Comparison of ENCODE assay signal across 25 cellular contexts in genomic region chr11:17169876-17170275, GRCh38. TPM values are rescaled to one million over a fixed set of nuclear protein-coding genes. Genes with fewer than 3 reads are reported as not detected.
DNase-seq lines count a peak whose midpoint lies in the region; ATAC-seq, FAIRE-seq and TF ChIP-seq lines count a peak whose summit lies in the region.
"Had no signal": no experiment of that assay in that cellular context is flagged by ENCODE, and none has a peak within 500 bp of the region (broad histone marks: within the 10 kb centered on the region; RNA-seq: fewer than 3 reads in every experiment).

No MANE protein-coding gene starts in this region.

- no peaks in the 10 kb centered on the region for H4K20me1 ChIP-seq in MM.1S (ENCODE audit: insufficient read depth, low read length)

- H3K36me3 ChIP-seq in MM.1S (replicated peaks; ENCODE audit: insufficient read depth, low read length) (no peaks in the 10 kb centered on the region), small intestine (ENCODE audit: control insufficient read depth in 2 of 2, insufficient read depth in 2 of 2, low read length in 2 of 2) (peaks cover 0 to 6% of the 10 kb centered on the region in 2 donors)

- ATAC-seq in HG02981 (IDR thresholded peaks at IDR 0.05; ENCODE audit: unreplicated experiment) = no peak
- ATAC-seq in stimulated activated naive B cell treated with anti-CD40 and anti-IgM and Interleukin-4, amounts not matched to agents 10 μg/mL and 1 μg/mL and 100 μg/mL, for 72 hours (replicated peaks) = no peak
- ATAC-seq: CD8-positive, alpha-beta T cell had no signal

- H3K9me2 ChIP-seq in MM.1S (replicated peaks; ENCODE audit: insufficient read depth, low read length) = no peaks in the 10 kb centered on the region

- DNase-seq in GM12892 (ENCODE audit: insufficient read length) (no peak), MM.1S (peak; percentile 39), fibroblast of peridontal ligament (ENCODE audit: extremely low read depth) (peak; percentile 8), small intestine (peak; percentile 9), COLO829 (ENCODE audit: low spot score) (no peak)
- DNase-seq in stimulated activated naive B cell treated with anti-CD40 and anti-IgM and Interleukin-4, amounts not matched to agents 10 μg/mL and 1 μg/mL and 100 μg/mL, for 72 hours = no peak
- DNase-seq: CD8-positive, alpha-beta T cell; DMS 273 treated with DMSO at 0.1 percent for 48 hours; DMS79 treated with DMSO at 0.1 percent for 48 hours; GOT3; HFFc6; NCI-H1048; NCI-H1417; NCI-H1694; NCI-H2029 treated with DMSO at 0.1 percent for 48 hours; NCI-H526 treated with DMSO at 0.1 percent for 48 hours; SHP77 had no signal

- FAIRE-seq in GM12892 (lab: Jason Lieb, UNC) (peak; percentile 24), small intestine (lab: Jason Lieb, UNC) (no peak)

- H3K9me3 ChIP-seq in MM.1S (replicated peaks; ENCODE audit: insufficient read depth, low read length) = no peaks in the 10 kb centered on the region
- no peaks in the 10 kb centered on the region for H3K9me3 ChIP-seq in small intestine (ENCODE audit: control insufficient read depth, low read depth)
- H3K9me3 ChIP-seq: HAP-1 had no signal

- H3K27me3 ChIP-seq in MM.1S (replicated peaks; ENCODE audit: insufficient read depth, low read length) = no peaks in the 10 kb centered on the region
- H3K27me3 ChIP-seq in small intestine (ENCODE audit: control insufficient read depth in 2 of 2, insufficient read depth in 2 of 2, low read length in 2 of 2) = no peaks in the 10 kb centered on the region

- H3K27ac Mint-ChIP-seq in stimulated activated naive B cell treated with anti-CD40 and anti-IgM and Interleukin-4, amounts not matched to agents 10 μg/mL and 1 μg/mL and 100 μg/mL, for 72 hours = no peak overlapping the region
- H3K27ac Mint-ChIP-seq: B cell; CD8-positive, alpha-beta T cell; HFFc6 had no signal

- TF ChIP-seq POLR2A in GM12892 (IDR thresholded peaks at IDR 0.05; ENCODE audit: low read depth, low read length) = no peak

- H3F3A ChIP-seq in MM.1S (ENCODE audit: insufficient read depth, low read length) = peaks cover 19% of the 10 kb centered on the region

- 81 to 92% (median 87%) methylated on average over 1 of the region's 1 CpG for WGBS in small intestine, 3 donors

- no peaks in the 10 kb centered on the region for H3K9me3 Mint-ChIP-seq in stimulated activated naive B cell treated with anti-CD40 and anti-IgM and Interleukin-4, amounts not matched to agents 10 μg/mL and 1 μg/mL and 100 μg/mL, for 72 hours
- H3K9me3 Mint-ChIP-seq: CD8-positive, alpha-beta T cell; HFFc6; IgD-negative memory B cell had no signal

- H3K9ac ChIP-seq in MM.1S (ENCODE audit: low read length) = peak overlapping the region; percentile 24; the same call in 1 of the 2 replicates
- H3K9ac ChIP-seq: KMS-11 had no signal

- peak overlapping the region; percentile 88 for H3K27ac ChIP-seq in MM.1S (ENCODE audit: low read length)
- H3K27ac ChIP-seq in small intestine (ENCODE audit: low read depth in 1 of 2, low read length in 1 of 2) = no peak overlapping the region
- H3K27ac ChIP-seq: C4-2B, KMS-11, RWPE1, SK-N-MC had no signal

- peak overlapping the region; percentile 78 for H3K4me2 ChIP-seq in MM.1S (ENCODE audit: low read depth, low read length)
- H3K4me2 ChIP-seq: KMS-11 had no signal

- H3K4me3 ChIP-seq in MM.1S (ENCODE audit: low read length) (peak overlapping the region; percentile 28), small intestine (ENCODE audit: low read depth in 1 of 2, low read length in 2 of 2) (no peak overlapping the region)
- H3K4me3 ChIP-seq: HAP-1, SK-N-MC had no signal

- no peaks in the 10 kb centered on the region for H3K27me3 Mint-ChIP-seq in stimulated activated naive B cell treated with anti-CD40 and anti-IgM and Interleukin-4, amounts not matched to agents 10 μg/mL and 1 μg/mL and 100 μg/mL, for 72 hours
- H3K27me3 Mint-ChIP-seq: B cell, IgD-negative memory B cell had no signal

- H2AFZ ChIP-seq in MM.1S (ENCODE audit: low read length) = 0 out of 2 replicates have a peak overlapping the region, but pooled peaks have one; percentile 4

- peaks cover 64% of the 10 kb centered on the region for H3K79me2 ChIP-seq in MM.1S (ENCODE audit: low read length)

- peaks cover 10 to 35% of the 10 kb centered on the region in 2 donors for H3K36me3 Mint-ChIP-seq in stimulated activated naive B cell treated with anti-CD40 and anti-IgM and Interleukin-4, amounts not matched to agents 10 μg/mL and 1 μg/mL and 100 μg/mL, for 72 hours

- H3K4me1 ChIP-seq in MM.1S (ENCODE audit: low read length) (peaks cover 33% of the 10 kb centered on the region), small intestine (ENCODE audit: control insufficient read depth in 2 of 2, insufficient read depth in 1 of 2, low read depth in 1 of 2, low read length in 1 of 2) (peaks cover 0 to 8% of the 10 kb centered on the region in 2 donors)

- no peak overlapping the region for H3K4me3 Mint-ChIP-seq in stimulated activated naive B cell treated with anti-CD40 and anti-IgM and Interleukin-4, amounts not matched to agents 10 μg/mL and 1 μg/mL and 100 μg/mL, for 72 hours
- H3K4me3 Mint-ChIP-seq: B cell; CD8-positive, alpha-beta T cell; HFFc6 had no signal

- no peak for TF ChIP-seq CTCF in MM.1S (IDR thresholded peaks at IDR 0.05; ENCODE audit: low read length)

- peaks cover 11 to 12% of the 10 kb centered on the region in 2 donors for H3K4me1 Mint-ChIP-seq in stimulated activated naive B cell treated with anti-CD40 and anti-IgM and Interleukin-4, amounts not matched to agents 10 μg/mL and 1 μg/mL and 100 μg/mL, for 72 hours

RNA-seq across cellular contexts. Expression of gene PIK3C2A, which starts 37.9 kb away (rescaled TPM):
- 18.5 TPM for polyA plus RNA-seq in GM12892 (2012; ENCODE audit: missing spikeins)
- polyA plus RNA-seq in small intestine = 10 to 100 TPM in 2 of 3 donors, 1 to 10 TPM in 1; 9.7 to 13.6 (median 12.6) TPM

Comparison
In these comparisons a context has a peak if more than half of its experiments do, and no peak if none do; other contexts are left out.
1. DNase-seq: peak in MM.1S (single experiment), fibroblast of peridontal ligament (single experiment) and small intestine (single experiment); none in GM12892 (single experiment), COLO829 (single experiment) and stimulated activated naive B cell treated with anti-CD40 and anti-IgM and Interleukin-4, amounts not matched to agents 10 μg/mL and 1 μg/mL and 100 μg/mL, for 72 hours (single experiment).